8 cellular contexts compared by ENCODE assay signal in the genomic region with DNA sequence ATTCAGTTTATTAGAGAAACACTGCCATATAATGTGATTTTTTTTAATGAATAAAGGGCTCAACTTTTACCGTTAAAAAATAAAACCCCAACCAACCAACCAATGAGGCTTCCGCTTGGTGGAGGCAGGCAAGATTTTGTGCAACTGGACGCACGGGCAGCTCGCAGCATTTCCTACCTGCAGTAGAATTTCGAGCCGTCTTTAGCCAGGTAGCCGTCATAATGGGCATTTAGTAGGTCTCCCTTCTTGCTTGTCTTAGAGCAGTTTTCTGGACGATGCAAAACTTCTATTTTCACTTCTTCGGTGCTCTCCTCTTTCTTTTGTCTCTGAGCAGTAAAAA. TPM values are rescaled to one million over a fixed set of nuclear protein-coding genes. Genes with fewer than 3 reads are reported as not detected.
A peak's percentile ranks its signal among the peaks of the same experiment; 100 is the strongest.
DNase-seq lines count a peak whose midpoint lies in the region; ATAC-seq and TF ChIP-seq lines count a peak whose summit lies in the region.

No MANE protein-coding gene starts in this region.

- H3K4me1 Mint-ChIP-seq in T-helper 17 cell: peaks cover 32% of the 10 kb centered on the region

- ATAC-seq in T-helper 17 cell (no peak), gastrocnemius medialis (no peak), GM18858 (IDR thresholded peaks at IDR 0.05; ENCODE audit: unreplicated experiment) (no peak), HG03571 (IDR thresholded peaks at IDR 0.05; ENCODE audit: unreplicated experiment) (no peak)

- H3K4me3 ChIP-seq in HAP-1 (peak overlapping the region; percentile 52), foreskin fibroblast (ENCODE audit: low read depth in 1 of 2, low read length in 2 of 2) (peak overlapping the region; percentile 87 to 91), gastrocnemius medialis (peak overlapping the region; percentile 61 to 80 (median 74))

- H3K4me1 ChIP-seq in HAP-1 (peaks cover 25% of the 10 kb centered on the region), gastrocnemius medialis (peaks cover 30 to 35% of the 10 kb centered on the region in 2 donors)

- intact Hi-C loops in gastrocnemius medialis (cut with DNase I; ENCODE audit: low total_unique reads): no loop called here

- H3K36me3 ChIP-seq in HAP-1 (replicated peaks) (no peaks in the 10 kb centered on the region), gastrocnemius medialis (no peaks in the 10 kb centered on the region)

- in situ Hi-C loops in HAP-1 (cut with MboI; ENCODE audit: low sequenced_read_pairs) (no loop called here), gastrocnemius medialis (cut with MboI; ENCODE audit: low sequenced_read_pairs in 4 of 4) (no loop called here)

- no peaks in the 10 kb centered on the region for H3K27me3 Mint-ChIP-seq in T-helper 17 cell

- peak overlapping the region; percentile 99 for H3K27ac Mint-ChIP-seq in T-helper 17 cell

- DNase-seq in DMS53 (lab: John Stamatoyannopoulos, UW) (peak; percentile 75), HAP-1 (ENCODE audit: low spot score in 2 of 2) (peak in 1 of 2 experiments; percentile 26), T-helper 17 cell (no peak), foreskin fibroblast (peak; percentile 7 to 54), gastrocnemius medialis (no peak), NCI-H128 (lab: John Stamatoyannopoulos, UW; ENCODE audit: unreplicated experiment) (no peak)

- H3K4me3 Mint-ChIP-seq in T-helper 17 cell: peak overlapping the region; percentile 99

- no peak for TF ChIP-seq POLR2A in gastrocnemius medialis (IDR thresholded peaks at IDR 0.05)

- peaks cover 2% of the 10 kb centered on the region for H3K36me3 Mint-ChIP-seq in T-helper 17 cell (ENCODE audit: low read depth)

- TF ChIP-seq CTCF in foreskin fibroblast (IDR thresholded peaks at IDR 0.05; ENCODE audit: low read depth, low read length): no peak
- no peak for TF ChIP-seq CTCF in gastrocnemius medialis (IDR thresholded peaks at IDR 0.05 in 4 of 5, conservative IDR thresholded peaks at IDR 0.05 in 1 of 5)

- H3K27me3 ChIP-seq in HAP-1 (ENCODE audit: low read depth) (no peaks in the 10 kb centered on the region), gastrocnemius medialis (no peaks in the 10 kb centered on the region)

- H3K27ac ChIP-seq in gastrocnemius medialis: peak overlapping the region; percentile 84 to 95 (median 92)

- no peaks in the 10 kb centered on the region for H3K9me3 ChIP-seq in HAP-1
- no peaks in the 10 kb centered on the region for H3K9me3 ChIP-seq in T-helper 17 cell (ENCODE audit: control insufficient read depth, low read length, poor library complexity, severe bottlenecking)
- H3K9me3 ChIP-seq in gastrocnemius medialis: no peaks in the 10 kb centered on the region

RNA-seq across cellular contexts. Expression of a gene that starts 0.3 kb away (rescaled TPM):
- total RNA-seq in T-helper 17 cell (under 1 TPM in 1 of 2 donors, not detected in 1; 0.65 TPM), gastrocnemius medialis (1 to 10 TPM; 1.4 to 5.0 (median 3.3) TPM)

RNA-seq across cellular contexts. Expression of a gene that starts 2.2 kb away (rescaled TPM):
- total RNA-seq in T-helper 17 cell: 10 to 100 TPM; 24.9 to 26.5 TPM
- total RNA-seq in gastrocnemius medialis: 10 to 100 TPM in 3 of 4 donors, 1 to 10 TPM in 1; 7.1 to 20.5 (median 11.6) TPM

RNA-seq across cellular contexts. Expression of a gene that starts 26.9 kb away (rescaled TPM):
- total RNA-seq in T-helper 17 cell: 1 to 10 TPM; 3.8 to 6.1 TPM
- 1 to 10 TPM in 2 of 4 donors, under 1 TPM in 2; 0.16 to 3.9 (median 1.0) TPM for total RNA-seq in gastrocnemius medialis

RNA-seq across cellular contexts. Expression of a gene that starts 27.1 kb away (rescaled TPM):
- total RNA-seq in T-helper 17 cell (100 to 1,000 TPM; 110 to 119 TPM), gastrocnemius medialis (100 to 1,000 TPM in 3 of 4 donors, 10 to 100 TPM in 1; 91.0 to 125 (median 117) TPM)

Comparison
In these comparisons a context has a peak if more than half of its experiments do, and no peak if none do; other contexts are left out.
1. DNase-seq: peak in DMS53 (single experiment) and foreskin fibroblast (2 of 2); none in T-helper 17 cell (0 of 3), gastrocnemius medialis (0 of 2) and NCI-H128 (single experiment).
2. Peak in every context shown above with its lines, with median percentiles within 50 percentile points of each other: H3K4me3 ChIP-seq.